Comparison of ENCODE assay signal across 15 cellular contexts in the genomic region with DNA sequence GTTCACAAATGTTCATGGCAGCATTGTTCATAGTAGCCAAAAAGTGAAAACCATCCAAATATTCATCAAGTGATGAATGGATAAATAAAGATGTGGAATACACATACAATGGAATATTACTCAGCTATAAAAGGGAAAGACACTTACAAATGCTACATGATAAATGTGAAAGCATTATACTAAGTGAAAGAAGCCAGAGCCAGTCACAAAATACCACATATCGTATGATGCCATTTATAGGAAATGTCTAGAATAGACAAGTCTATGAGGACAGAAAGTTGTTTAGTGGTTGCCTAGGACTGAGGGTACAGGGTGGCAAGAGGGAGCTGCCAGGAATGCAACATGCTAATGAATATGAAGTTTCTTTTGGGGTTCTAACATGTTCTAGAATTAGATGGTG.
DNase-seq lines count a peak whose midpoint lies in the region; TF ChIP-seq lines count a peak whose summit lies in the region.
"Had no signal": no experiment of that assay in that cellular context is flagged by ENCODE, and none has a peak within 500 bp of the region (broad histone marks: within the 10 kb centered on the region; RNA-seq: fewer than 3 reads in every experiment).

No MANE protein-coding gene starts in this region.

- TF ChIP-seq POLR2A in esophagus muscularis mucosa (IDR thresholded peaks at IDR 0.05; ENCODE audit: low read depth): no peak

- no peak overlapping the region for H2BK12ac ChIP-seq in H9 (ENCODE audit: insufficient read length, low read depth, low read length)

- H3K4me1 ChIP-seq in esophagus muscularis mucosa (peaks cover 0 to 57% (median 45%) of the 10 kb centered on the region in 4 donors), muscle layer of duodenum (ENCODE audit: control insufficient read depth in 1 of 2, insufficient read depth in 2 of 2, low read length in 2 of 2) (no peaks in the 10 kb centered on the region), H9 (ENCODE audit: insufficient read depth, low read length) (no peaks in the 10 kb centered on the region)

- no peaks in the 10 kb centered on the region for H3K23me2 ChIP-seq in H9 (ENCODE audit: insufficient read length, low read depth, low read length, poor library complexity, severe bottlenecking)

- H3K23ac ChIP-seq in H9 (ENCODE audit: insufficient read length, low read depth, low read length): no peak overlapping the region

- H3K4me2 ChIP-seq in H9 (ENCODE audit: insufficient read depth, insufficient read length, low read length): no peak overlapping the region
- H3K4me2 ChIP-seq: BLaER1 treated with 17β-estradiol and CSF1 and Interleukin-3, amounts not matched to agents 10 nM and 100 nM had no signal

- no peak overlapping the region for H2BK20ac ChIP-seq in H9 (ENCODE audit: low read depth, low read length, poor library complexity, severe bottlenecking)

- H3K27me3 Mint-ChIP-seq in H9 (ENCODE audit: low read depth): no peaks in the 10 kb centered on the region

- H3K36me3 Mint-ChIP-seq in H9 (ENCODE audit: insufficient read depth in 1 of 3, low read depth in 3 of 3): peaks cover 3 to 10% (median 6%) of the 10 kb centered on the region in 3 experiments; a peak in 6 of 7 replicates
- H3K36me3 Mint-ChIP-seq: CD8-positive, alpha-beta T cell had no signal

- no peaks in the 10 kb centered on the region for H3K36me3 ChIP-seq in esophagus muscularis mucosa
- no peaks in the 10 kb centered on the region for H3K36me3 ChIP-seq in muscle layer of duodenum (ENCODE audit: control insufficient read depth in 1 of 2, insufficient read depth in 2 of 2, low read length in 2 of 2)

- H3K4me3 ChIP-seq in esophagus muscularis mucosa (no peak overlapping the region), muscle layer of duodenum (ENCODE audit: low read depth in 1 of 2, low read length in 2 of 2) (no peak overlapping the region)
- H3K4me3 ChIP-seq: BLaER1 treated with 17β-estradiol and CSF1 and Interleukin-3, amounts not matched to agents 10 nM and 100 nM; GM12878 had no signal

- H3T11ph ChIP-seq in H9 (ENCODE audit: low read length): no peak overlapping the region

- no peak overlapping the region for H2AFZ ChIP-seq in H9 (ENCODE audit: low read length)

- no peaks in the 10 kb centered on the region for H3K79me1 ChIP-seq in H9 (ENCODE audit: insufficient read depth, low read depth, low read length, poor library complexity, severe bottlenecking)

- no peak for DNase-seq in esophagus muscularis mucosa (ENCODE audit: extremely low spot score)
- DNase-seq in superior temporal gyrus (ENCODE audit: extremely low spot score): peak; percentile 1
- DNase-seq in activated T-cell treated with anti-CD3 and anti-CD28 coated beads, Interleukin-2, amount 50 U/mL, for 1 hour: no peak
- DNase-seq in activated CD4-positive, alpha-beta T cell treated with anti-CD3 and anti-CD28 coated beads for 48 hours: no peak
- DNase-seq in H9: no peak
- DNase-seq: Calu3; CD8-positive, alpha-beta T cell; DMS79 treated with DMSO at 0.1 percent for 48 hours; GF-D8; GOT3; H7 had no signal

- no peak overlapping the region for H4K5ac ChIP-seq in H9 (ENCODE audit: insufficient read length, low read depth, low read length)

- H2BK15ac ChIP-seq in H9 (ENCODE audit: low read depth, low read length): no peak overlapping the region

- no peak overlapping the region for H4K8ac ChIP-seq in H9 (replicated peaks; ENCODE audit: insufficient read length, low read depth, low read length)

- no peaks in the 10 kb centered on the region for H3K79me2 ChIP-seq in H9 (ENCODE audit: insufficient read depth, low read length)

- no peak overlapping the region for H3K14ac ChIP-seq in H9 (ENCODE audit: insufficient read depth, low read length)

- H2AK5ac ChIP-seq in H9 (ENCODE audit: insufficient read length, low read length): no peak overlapping the region

- intact Hi-C loops in esophagus muscularis mucosa (cut with DNase I): no loop called here

- no peak overlapping the region for H3K9ac ChIP-seq in H9 (ENCODE audit: extremely low read depth, insufficient read length, low read length)
- H3K9ac ChIP-seq: BLaER1 treated with 17β-estradiol and CSF1 and Interleukin-3, amounts not matched to agents 10 nM and 100 nM had no signal

- TF ChIP-seq CTCF in esophagus muscularis mucosa (IDR thresholded peaks at IDR 0.05) (no peak), H9 (conservative IDR thresholded peaks at IDR 0.05) (no peak)

- no peaks in the 10 kb centered on the region for H3K4me1 Mint-ChIP-seq in H9
- H3K4me1 Mint-ChIP-seq: B cell had no signal

- H3K4me3 Mint-ChIP-seq in H9: no peak overlapping the region
- H3K4me3 Mint-ChIP-seq: B cell; CD8-positive, alpha-beta T cell had no signal

- WGBS in esophagus muscularis mucosa: 70% methylated on average over 1 of the region's 1 CpG
- no CpG with 5 or more reads among the region's 1 CpG for WGBS in H9 (ENCODE audit: extremely low coverage, insufficient read length, low lambda C conversion rate)

- no peak overlapping the region for H3K4ac ChIP-seq in H9 (ENCODE audit: low read depth, low read length)

- H4K91ac ChIP-seq in H9 (ENCODE audit: insufficient read length, low read depth, low read length): no peak overlapping the region

- TF ChIP-seq EP300 in esophagus muscularis mucosa (IDR thresholded peaks at IDR 0.05): peak; percentile 80

- no peak overlapping the region for H2BK5ac ChIP-seq in H9 (ENCODE audit: insufficient read length, low read length)

- H3K27me3 ChIP-seq in esophagus muscularis mucosa (no peaks in the 10 kb centered on the region), muscle layer of duodenum (ENCODE audit: low read depth, low read length) (no peaks in the 10 kb centered on the region), H9 (ENCODE audit: insufficient read depth, low read length) (no peaks in the 10 kb centered on the region)
- H3K27me3 ChIP-seq: BLaER1 treated with 17β-estradiol and CSF1 and Interleukin-3, amounts not matched to agents 10 nM and 100 nM had no signal

- H3K27ac Mint-ChIP-seq in H9: no peak overlapping the region
- H3K27ac Mint-ChIP-seq: B cell; CD8-positive, alpha-beta T cell had no signal

- H3K56ac ChIP-seq in H9 (ENCODE audit: insufficient read length, low read depth, low read length): no peak overlapping the region

- no peak overlapping the region for H2BK120ac ChIP-seq in H9 (ENCODE audit: low read depth, low read length, poor library complexity, severe bottlenecking)

- H3K9me3 Mint-ChIP-seq in H9: peaks cover 10 to 11% of the 10 kb centered on the region in 2 experiments; a peak in 4 of 5 replicates
- H3K9me3 Mint-ChIP-seq: CD8-positive, alpha-beta T cell had no signal

- H3K27ac ChIP-seq in esophagus muscularis mucosa (replicated peaks in 1 of 4) (peak overlapping the region; percentile 71 to 82 (median 80)), muscle layer of duodenum (ENCODE audit: low read length) (peak overlapping the region; percentile 33), H9 (ENCODE audit: insufficient read length, low read depth, low read length) (no peak overlapping the region)
- H3K27ac ChIP-seq: BLaER1 treated with 17β-estradiol and CSF1 and Interleukin-3, amounts not matched to agents 10 nM and 100 nM had no signal

- H3K18ac ChIP-seq in H9 (ENCODE audit: insufficient read length, low read depth, low read length): no peak overlapping the region

- H3K9me3 ChIP-seq in esophagus muscularis mucosa: no peaks in the 10 kb centered on the region
- H3K9me3 ChIP-seq in muscle layer of duodenum (ENCODE audit: control insufficient read depth in 1 of 2, low read length in 2 of 2): peaks cover 0 to 3% of the 10 kb centered on the region in 2 donors
- no peaks in the 10 kb centered on the region for H3K9me3 ChIP-seq in H9 (ENCODE audit: control insufficient read depth, low read depth, low read length)

- no peaks in the 10 kb centered on the region for H4K20me1 ChIP-seq in H9 (ENCODE audit: control insufficient read depth, insufficient read depth, insufficient read length)
- H4K20me1 ChIP-seq: BLaER1 treated with 17β-estradiol and CSF1 and Interleukin-3, amounts not matched to agents 10 nM and 100 nM had no signal
